25 cellular contexts compared by ENCODE assay signal in genomic region chr11:25943031-25943430, GRCh38.
DNase-seq lines count a peak whose midpoint lies in the region; ATAC-seq and TF ChIP-seq lines count a peak whose summit lies in the region.
"Had no signal": no experiment of that assay in that cellular context is flagged by ENCODE, and none has a peak within 500 bp of the region (broad histone marks: within the 10 kb centered on the region; RNA-seq: fewer than 3 reads in every experiment).

No MANE protein-coding gene starts in this region.

- H3K27ac ChIP-seq in left lung = no peak overlapping the region
- H3K27ac ChIP-seq: 22Rv1, A549, BLaER1 had no signal

- TF ChIP-seq CTCF in left lung (IDR thresholded peaks at IDR 0.05) = no peak
- TF ChIP-seq CTCF in foreskin fibroblast (IDR thresholded peaks at IDR 0.05; ENCODE audit: low read depth, low read length) = no peak

- intact Hi-C loops in left lung (cut with DNase I) = no loop called here

- no peaks in the 10 kb centered on the region for H3K27me3 ChIP-seq in left lung
- H3K27me3 ChIP-seq: BE2C, BLaER1 had no signal

- ATAC-seq in left lung (peak; percentile 57), HG03108 (IDR thresholded peaks at IDR 0.05; ENCODE audit: unreplicated experiment) (no peak)
- ATAC-seq: A549, GM12878 had no signal

- H3K36me3 ChIP-seq in left lung = no peaks in the 10 kb centered on the region
- H3K36me3 ChIP-seq: BE2C, BLaER1 had no signal

- no peaks in the 10 kb centered on the region for H3K9me3 ChIP-seq in left lung
- H3K9me3 ChIP-seq: A549, BE2C, BLaER1 had no signal

- DNase-seq in DMS53 (lab: John Stamatoyannopoulos, UW) (peak; percentile 67), NCI-H345 (lab: John Stamatoyannopoulos, UW) (peak; percentile 14), NCI-H510A (lab: John Stamatoyannopoulos, UW) (peak; percentile 1), left lung (no peak), NAMALWA (ENCODE audit: low spot score) (no peak), foreskin fibroblast (no peak)
- no peak for DNase-seq in stimulated activated CD4-positive, alpha-beta T cell treated with anti-CD3 and anti-CD28 coated beads, Interleukin-1b, Interleukin-23, amount 100 ng/mL, for 48 hours
- DNase-seq: AML-193; C1 segment of cervical spinal cord; CD4-positive, alpha-beta memory T cell; CD4-positive, CD25-positive, alpha-beta regulatory T cell; CD8-positive, alpha-beta memory T cell; COR-L47; DMS 273 treated with DMSO at 0.1 percent for 48 hours; DMS153; DMS79; DND-41; EL; GDM1 had no signal

- no peaks in the 10 kb centered on the region for H3K4me1 ChIP-seq in left lung
- H3K4me1 ChIP-seq: A549, BE2C, BLaER1 had no signal

- no peak overlapping the region for H3K4me3 ChIP-seq in left lung
- H3K4me3 ChIP-seq in foreskin fibroblast (ENCODE audit: low read depth in 1 of 2, low read length in 2 of 2) = no peak overlapping the region
- H3K4me3 ChIP-seq: A549, BLaER1, GM12878 had no signal

Comparison
In these comparisons a context has a peak if more than half of its experiments do, and no peak if none do; other contexts are left out.
1. DNase-seq: peak in DMS53 (single experiment), NCI-H345 (single experiment) and NCI-H510A (single experiment); none in left lung (0 of 2), NAMALWA (single experiment), foreskin fibroblast (0 of 2) and stimulated activated CD4-positive, alpha-beta T cell treated with anti-CD3 and anti-CD28 coated beads, Interleukin-1b, Interleukin-23, amount 100 ng/mL, for 48 hours (single experiment).